26 cellular contexts compared by ENCODE assay signal in genomic region chr2:127562930-127563329, GRCh38. TPM values are rescaled to one million over a fixed set of nuclear protein-coding genes. Genes with fewer than 3 reads are reported as not detected.
DNase-seq lines count a peak whose midpoint lies in the region; ATAC-seq and TF ChIP-seq lines count a peak whose summit lies in the region.
"Had no signal": no experiment of that assay in that cellular context is flagged by ENCODE, and none has a peak within 500 bp of the region (broad histone marks: within the 10 kb centered on the region; RNA-seq: fewer than 3 reads in every experiment).

No MANE protein-coding gene starts in this region.

- ATAC-seq in HG03025 (IDR thresholded peaks at IDR 0.05; ENCODE audit: low FRiP score, unreplicated experiment) (peak; percentile 3), lower lobe of right lung (peak; percentile 24 to 44)
- ATAC-seq: naive thymus-derived CD8-positive, alpha-beta T cell; PC-3 had no signal

- no peak for DNase-seq in activated CD4-positive, alpha-beta T cell treated with anti-CD3 and anti-CD28 coated beads, Interleukin-2, amount 10 ng/mL, durations not matched to agents 7 days and 5 days
- DNase-seq in activated CD4-positive, alpha-beta T cell treated with anti-CD3 and anti-CD28 coated beads, Interleukin-2, amount 50 U/mL, for 4 hours = no peak
- DNase-seq in lower lobe of right lung (no peak), medulla oblongata (ENCODE audit: extremely low spot score) (no peak), testis (no peak), Calu3 (no peak)
- DNase-seq: activated B cell treated with CpG ODN at 0.5 μM for 24 hours; activated CD8-positive, alpha-beta memory T cell treated with anti-CD3 and anti-CD28 coated beads, Interleukin-2, amount 50 U/mL, for 4 hours; BE2C; COR-L47; islet precursor cell; naive thymus-derived CD8-positive, alpha-beta T cell; NCI-H1417 treated with DMSO at 0.1 percent for 48 hours; NCI-H446; NCI-H82; ovary; PC-3; retina; Right ventricle myocardium superior; stimulated activated CD4-positive, alpha-beta T cell treated with anti-CD3 and anti-CD28 coated beads, Interleukin-2, amount 100 ng/mL, for 24 hours; trophoblast cell had no signal

- H3K4me1 ChIP-seq in OCI-LY3 (ENCODE audit: low read length) (peaks cover 17% of the 10 kb centered on the region), lower lobe of right lung (no peaks in the 10 kb centered on the region), testis (no peaks in the 10 kb centered on the region)
- H3K4me1 ChIP-seq: BE2C had no signal

- H3K27ac Mint-ChIP-seq in activated CD4-positive, alpha-beta T cell treated with anti-CD3 and anti-CD28 coated beads, Interleukin-2, amount 10 ng/mL, durations not matched to agents 7 days and 5 days = peak overlapping the region; percentile 91
- no peak overlapping the region for H3K27ac Mint-ChIP-seq in Calu3 (ENCODE audit: unreplicated experiment)
- H3K27ac Mint-ChIP-seq: activated B cell treated with CpG ODN at 0.5 μM for 24 hours; activated naive CD8-positive, alpha-beta T cell; naive thymus-derived CD8-positive, alpha-beta T cell had no signal

- peaks cover 22% of the 10 kb centered on the region for H3K27me3 Mint-ChIP-seq in activated CD4-positive, alpha-beta T cell treated with anti-CD3 and anti-CD28 coated beads, Interleukin-2, amount 10 ng/mL, durations not matched to agents 7 days and 5 days
- peaks cover 44% of the 10 kb centered on the region for H3K27me3 Mint-ChIP-seq in Calu3 (ENCODE audit: unreplicated experiment)

- H3K36me3 ChIP-seq in OCI-LY3 (replicated peaks; ENCODE audit: low read depth, low read length) = no peaks in the 10 kb centered on the region
- no peaks in the 10 kb centered on the region for H3K36me3 ChIP-seq in lower lobe of right lung
- no peaks in the 10 kb centered on the region for H3K36me3 ChIP-seq in testis (ENCODE audit: low read depth, missing control alignments)
- H3K36me3 ChIP-seq: BE2C, esophagus muscularis mucosa, ovary had no signal

- 91 to 94% methylated on average over 2 of the region's 2 CpGs for WGBS in testis, 2 donors

- H2AFZ ChIP-seq in OCI-LY3 (ENCODE audit: low read depth, low read length) = no peak overlapping the region

- BruUV-seq in Calu3 (replicated peaks; lab: Mats Ljungman, UMichigan) = no TSS peak

- H3K4me2 ChIP-seq in OCI-LY3 (ENCODE audit: low read length) = peak overlapping the region; percentile 63

- no peak overlapping the region for H3K9ac ChIP-seq in OCI-LY3 (ENCODE audit: low read length)

- intact Hi-C loops in lower lobe of right lung (cut with DNase I) = no loop called here
- intact Hi-C loops in testis (cut with DNase I; ENCODE audit: low total_unique reads) = no loop called here
- intact Hi-C loops in Calu3 (cut with micrococcal nuclease; ENCODE audit: unreplicated experiment) = no loop called here

- H3K27ac ChIP-seq in OCI-LY3 (ENCODE audit: low read length) (no peak overlapping the region), lower lobe of right lung (no peak overlapping the region), testis (no peak overlapping the region)
- H3K27ac ChIP-seq: coronary artery, esophagus muscularis mucosa, ovary had no signal

- H3K27me3 ChIP-seq in OCI-LY3 (ENCODE audit: low read depth, low read length) (peaks cover 9% of the 10 kb centered on the region; the same call in 1 of the 2 replicates), lower lobe of right lung (ENCODE audit: low read depth) (no peaks in the 10 kb centered on the region), testis (no peaks in the 10 kb centered on the region)
- H3K27me3 ChIP-seq: BE2C, esophagus muscularis mucosa, ovary had no signal

- CTCF ChIA-PET in activated CD4-positive, alpha-beta T cell treated with anti-CD3 and anti-CD28 coated beads, Interleukin-2, amount 10 ng/mL, durations not matched to agents 7 days and 5 days (lab: Charles Lee) = interaction anchor here (1.6 kb wide), 1 partner anchor 28 kb away, joined by 5 read pairs; no protein-coding TSS in a partner anchor
- CTCF ChIA-PET in Calu3 (lab: Charles Lee) = interaction anchor here (1.7 kb wide), 1 partner anchor 29 kb away, joined by 4 read pairs; no protein-coding TSS in a partner anchor

- no peak for TF ChIP-seq POLR2A in testis (IDR thresholded peaks at IDR 0.05)

- no peaks in the 10 kb centered on the region for H4K20me1 ChIP-seq in OCI-LY3 (ENCODE audit: insufficient read depth, low read length)

- H3K4me3 ChIP-seq in OCI-LY3 (ENCODE audit: low read length) = no peak overlapping the region
- H3K4me3 ChIP-seq in lower lobe of right lung = no peak overlapping the region
- H3K4me3 ChIP-seq in testis = no peak overlapping the region
- H3K4me3 ChIP-seq: coronary artery, esophagus muscularis mucosa, ovary had no signal

- peaks cover 21% of the 10 kb centered on the region for H3K4me1 Mint-ChIP-seq in activated CD4-positive, alpha-beta T cell treated with anti-CD3 and anti-CD28 coated beads, Interleukin-2, amount 10 ng/mL, durations not matched to agents 7 days and 5 days
- no peaks in the 10 kb centered on the region for H3K4me1 Mint-ChIP-seq in Calu3 (ENCODE audit: low read depth, unreplicated experiment)

- TF ChIP-seq CTCF in OCI-LY3 (IDR thresholded peaks at IDR 0.05; ENCODE audit: low read depth, low read length) (no peak), lower lobe of right lung (IDR thresholded peaks at IDR 0.05) (no peak), testis (IDR thresholded peaks at IDR 0.05) (no peak), Calu3 (IDR thresholded peaks at IDR 0.05; ENCODE audit: unreplicated experiment) (no peak)

- POLR2A ChIA-PET in activated CD4-positive, alpha-beta T cell treated with anti-CD3 and anti-CD28 coated beads, Interleukin-2, amount 10 ng/mL, durations not matched to agents 7 days and 5 days (lab: Charles Lee) = no interaction called here

- H3K79me2 ChIP-seq in OCI-LY3 (ENCODE audit: low read length) = no peaks in the 10 kb centered on the region

- no peaks in the 10 kb centered on the region for H3K9me3 ChIP-seq in OCI-LY3 (ENCODE audit: insufficient read depth, low read length)
- no peaks in the 10 kb centered on the region for H3K9me3 ChIP-seq in lower lobe of right lung
- H3K9me3 ChIP-seq in testis = no peaks in the 10 kb centered on the region
- H3K9me3 ChIP-seq: BE2C, esophagus muscularis mucosa, ovary had no signal

- H3K9me3 Mint-ChIP-seq in activated CD4-positive, alpha-beta T cell treated with anti-CD3 and anti-CD28 coated beads, Interleukin-2, amount 10 ng/mL, durations not matched to agents 7 days and 5 days = peaks cover 7% of the 10 kb centered on the region
- H3K9me3 Mint-ChIP-seq in Calu3 (ENCODE audit: low read depth, unreplicated experiment) = no peaks in the 10 kb centered on the region
- H3K9me3 Mint-ChIP-seq: activated B cell treated with CpG ODN at 0.5 μM for 24 hours had no signal

- H3K4me3 Mint-ChIP-seq in activated CD4-positive, alpha-beta T cell treated with anti-CD3 and anti-CD28 coated beads, Interleukin-2, amount 10 ng/mL, durations not matched to agents 7 days and 5 days = no peak overlapping the region
- H3K4me3 Mint-ChIP-seq in Calu3 (ENCODE audit: low read depth, unreplicated experiment) = no peak overlapping the region
- H3K4me3 Mint-ChIP-seq: activated B cell treated with CpG ODN at 0.5 μM for 24 hours; activated naive CD8-positive, alpha-beta T cell; naive thymus-derived CD8-positive, alpha-beta T cell had no signal

- peaks cover 6% of the 10 kb centered on the region for H3K36me3 Mint-ChIP-seq in activated CD4-positive, alpha-beta T cell treated with anti-CD3 and anti-CD28 coated beads, Interleukin-2, amount 10 ng/mL, durations not matched to agents 7 days and 5 days (ENCODE audit: low read depth)
- no peaks in the 10 kb centered on the region for H3K36me3 Mint-ChIP-seq in Calu3 (ENCODE audit: insufficient read depth, unreplicated experiment)
- H3K36me3 Mint-ChIP-seq: naive thymus-derived CD8-positive, alpha-beta T cell had no signal

RNA-seq across cellular contexts. Expression of gene MYO7B, which starts 27.4 kb away (rescaled TPM):
- under 1 TPM; 0.60 to 0.69 TPM for total RNA-seq in activated CD4-positive, alpha-beta T cell treated with anti-CD3 and anti-CD28 coated beads, Interleukin-2, amount 10 ng/mL, durations not matched to agents 7 days and 5 days
- total RNA-seq in lower lobe of right lung = 5.2 TPM
- total RNA-seq in testis = 1 to 10 TPM; 3.6 to 5.6 TPM
- polyA plus RNA-seq in testis (ENCODE audit: insufficient read depth, low read depth, low replicate concordance) = 4.2 TPM
- 0.05 and 0.39 TPM in 2 replicates for total RNA-seq in Calu3 (2022)

RNA-seq across cellular contexts. Expression of gene IWS1, which starts 36.6 kb away (rescaled TPM):
- total RNA-seq in activated CD4-positive, alpha-beta T cell treated with anti-CD3 and anti-CD28 coated beads, Interleukin-2, amount 10 ng/mL, durations not matched to agents 7 days and 5 days = 10 to 100 TPM; 43.0 to 46.9 TPM
- total RNA-seq in lower lobe of right lung (36.7 TPM), testis (10 to 100 TPM; 39.6 to 52.7 TPM), Calu3 (2022) (47.6 and 48.9 TPM in 2 replicates)
- polyA plus RNA-seq in testis (ENCODE audit: insufficient read depth, low read depth, low replicate concordance) = 33.7 TPM
